ENCODE assay signal across 19 cellular contexts in the genomic region with DNA sequence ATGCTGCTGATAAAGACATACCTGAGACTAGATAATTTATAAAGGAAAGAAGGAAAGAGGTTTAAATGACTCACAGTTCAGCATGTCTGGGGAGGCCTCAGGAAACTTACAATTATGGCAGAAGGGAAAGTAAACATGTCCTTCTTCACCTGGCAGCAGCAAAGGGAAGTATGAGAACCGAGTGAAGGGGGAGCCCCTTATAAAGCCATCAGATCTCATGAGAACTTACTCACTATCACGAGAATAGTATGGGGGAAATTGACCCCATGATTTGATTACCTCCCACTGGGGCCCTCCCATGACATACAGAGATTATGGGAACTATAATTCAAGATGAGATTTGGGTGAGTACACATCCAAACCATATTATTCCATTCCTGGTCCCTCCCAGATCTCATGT.
DNase-seq lines count a peak whose midpoint lies in the region; ATAC-seq and TF ChIP-seq lines count a peak whose summit lies in the region.
"Had no signal": no experiment of that assay in that cellular context is flagged by ENCODE, and none has a peak within 500 bp of the region (broad histone marks: within the 10 kb centered on the region; RNA-seq: fewer than 3 reads in every experiment).

No MANE protein-coding gene starts in this region.

- peak overlapping the region; percentile 94 for H3K27ac ChIP-seq in Karpas-422 (ENCODE audit: low read length)
- peak overlapping the region; percentile 35 for H3K27ac ChIP-seq in OCI-LY3 (ENCODE audit: low read length)
- no peak overlapping the region for H3K27ac ChIP-seq in spleen
- H3K27ac ChIP-seq: BLaER1 treated with 17β-estradiol and CSF1 and Interleukin-3, amounts not matched to agents 10 nM and 100 nM; C4-2B had no signal

- H3K4me2 ChIP-seq in Karpas-422 (ENCODE audit: low read depth, low read length, poor library complexity, severe bottlenecking) = no peak overlapping the region
- no peak overlapping the region for H3K4me2 ChIP-seq in OCI-LY3 (ENCODE audit: low read length)
- H3K4me2 ChIP-seq: BLaER1 treated with 17β-estradiol and CSF1 and Interleukin-3, amounts not matched to agents 10 nM and 100 nM had no signal

- H3K9me3 ChIP-seq in Karpas-422 (ENCODE audit: low read length) (peaks cover 5% of the 10 kb centered on the region; the same call in 1 of the 2 replicates), OCI-LY3 (ENCODE audit: insufficient read depth, low read length) (peaks cover 43% of the 10 kb centered on the region; the same call in 1 of the 2 replicates), spleen (peaks cover 0 to 13% (median 8%) of the 10 kb centered on the region in 8 donors)

- TF ChIP-seq CTCF in OCI-LY3 (IDR thresholded peaks at IDR 0.05; ENCODE audit: low read depth, low read length) (no peak), epithelial cell of esophagus (IDR thresholded peaks at IDR 0.05; ENCODE audit: insufficient read depth, low read depth, low read length, missing control alignments) (no peak), spleen (IDR thresholded peaks at IDR 0.05 in 8 of 11, conservative IDR thresholded peaks at IDR 0.05 in 3 of 11) (no peak)

- H2AFZ ChIP-seq in Karpas-422 (ENCODE audit: low read length) (no peak overlapping the region), OCI-LY3 (ENCODE audit: low read depth, low read length) (no peak overlapping the region)

- DNase-seq in Karpas-422 (no peak), epithelial cell of esophagus (ENCODE audit: low read depth) (peak; percentile 3), T1000 (lab: John Stamatoyannopoulos, UW) (no peak), superior temporal gyrus (ENCODE audit: extremely low spot score) (no peak), ACHN (no peak), spleen (no peak)
- DNase-seq: 8988T; AML-193; Caco-2; Calu3; CD4-positive, alpha-beta T cell; CD8-positive, alpha-beta T cell; DMS79 treated with DMSO at 0.1 percent for 48 hours; GF-D8 had no signal

- H3K4me1 ChIP-seq in Karpas-422 (ENCODE audit: low read length) (peaks cover 79% of the 10 kb centered on the region), OCI-LY3 (ENCODE audit: low read length) (peaks cover 64% of the 10 kb centered on the region), spleen (peaks cover 0 to 14% (median 7%) of the 10 kb centered on the region in 6 donors)
- H3K4me1 ChIP-seq: Caco-2 had no signal

- no peak for TF ChIP-seq POLR2A in spleen (IDR thresholded peaks at IDR 0.05)

- H3K36me3 ChIP-seq in Karpas-422 (ENCODE audit: insufficient read depth, low read length) = no peaks in the 10 kb centered on the region
- H3K36me3 ChIP-seq in OCI-LY3 (replicated peaks; ENCODE audit: low read depth, low read length) = peaks cover 55% of the 10 kb centered on the region
- H3K36me3 ChIP-seq in spleen = no peaks in the 10 kb centered on the region

- no peaks in the 10 kb centered on the region for H3K36me3 Mint-ChIP-seq in activated T-helper 17 cell treated with anti-CD3 and anti-CD28 coated beads, Interleukin-2, amount 50 U/mL, for 72 hours (ENCODE audit: low read depth)
- H3K36me3 Mint-ChIP-seq: CD8-positive, alpha-beta T cell had no signal

- no peak overlapping the region for H3K4me3 Mint-ChIP-seq in activated T-helper 17 cell treated with anti-CD3 and anti-CD28 coated beads, Interleukin-2, amount 50 U/mL, for 72 hours
- H3K4me3 Mint-ChIP-seq: B cell; CD4-positive, alpha-beta T cell; CD8-positive, alpha-beta T cell had no signal

- intact Hi-C loops in spleen (cut with DNase I; ENCODE audit: low total_unique reads) = no loop called here

- no peak overlapping the region for H3K4me3 ChIP-seq in Karpas-422 (ENCODE audit: low read length)
- no peak overlapping the region for H3K4me3 ChIP-seq in OCI-LY3 (ENCODE audit: low read length)
- no peak overlapping the region for H3K4me3 ChIP-seq in epithelial cell of esophagus (ENCODE audit: low read length)
- H3K4me3 ChIP-seq in spleen = no peak overlapping the region
- H3K4me3 ChIP-seq: BLaER1 treated with 17β-estradiol and CSF1 and Interleukin-3, amounts not matched to agents 10 nM and 100 nM had no signal

- WGBS in spleen, 5 donors = 46 to 53% (median 52%) methylated on average over 2 of the region's 2 CpGs

- ATAC-seq in activated T-helper 17 cell treated with anti-CD3 and anti-CD28 coated beads, Interleukin-2, amount 50 U/mL, for 72 hours (replicated peaks) = peak; percentile 54
- ATAC-seq: CD8-positive, alpha-beta T cell had no signal

- no peaks in the 10 kb centered on the region for H3K9me2 ChIP-seq in Karpas-422 (replicated peaks; ENCODE audit: insufficient read depth, low read length)

- peaks cover 6% of the 10 kb centered on the region for H3K4me1 Mint-ChIP-seq in activated T-helper 17 cell treated with anti-CD3 and anti-CD28 coated beads, Interleukin-2, amount 50 U/mL, for 72 hours

- H3K79me2 ChIP-seq in Karpas-422 (ENCODE audit: low read length) (no peaks in the 10 kb centered on the region), OCI-LY3 (ENCODE audit: low read length) (no peaks in the 10 kb centered on the region)

- in situ Hi-C loops in ACHN (cut with HindIII; ENCODE audit: low pct_ligation_motif_present, low pct_unique_long_range_greater_than_20kb, low sequenced_read_pairs) = no loop called here

- H4K20me1 ChIP-seq in Karpas-422 (ENCODE audit: insufficient read depth, low read depth, low read length) (no peaks in the 10 kb centered on the region), OCI-LY3 (ENCODE audit: insufficient read depth, low read length) (no peaks in the 10 kb centered on the region)
- H4K20me1 ChIP-seq: BLaER1 treated with 17β-estradiol and CSF1 and Interleukin-3, amounts not matched to agents 10 nM and 100 nM had no signal

- H3K27me3 Mint-ChIP-seq in activated T-helper 17 cell treated with anti-CD3 and anti-CD28 coated beads, Interleukin-2, amount 50 U/mL, for 72 hours = peaks cover 7% of the 10 kb centered on the region
- H3K27me3 Mint-ChIP-seq: B cell; CD4-positive, alpha-beta T cell had no signal

- H3K27me3 ChIP-seq in Karpas-422 (ENCODE audit: low read length) = no peaks in the 10 kb centered on the region
- H3K27me3 ChIP-seq in OCI-LY3 (ENCODE audit: low read depth, low read length) = no peaks in the 10 kb centered on the region
- no peaks in the 10 kb centered on the region for H3K27me3 ChIP-seq in spleen (replicated peaks in 1 of 7)
- H3K27me3 ChIP-seq: BLaER1 treated with 17β-estradiol and CSF1 and Interleukin-3, amounts not matched to agents 10 nM and 100 nM had no signal

- H3K9me3 Mint-ChIP-seq in activated T-helper 17 cell treated with anti-CD3 and anti-CD28 coated beads, Interleukin-2, amount 50 U/mL, for 72 hours = peaks cover 3% of the 10 kb centered on the region
- H3K9me3 Mint-ChIP-seq: CD8-positive, alpha-beta T cell had no signal

- H3K9ac ChIP-seq in Karpas-422 (ENCODE audit: low read length) (no peak overlapping the region), OCI-LY3 (ENCODE audit: low read length) (no peak overlapping the region)
- H3K9ac ChIP-seq: BLaER1 treated with 17β-estradiol and CSF1 and Interleukin-3, amounts not matched to agents 10 nM and 100 nM had no signal

- H3K27ac Mint-ChIP-seq in activated T-helper 17 cell treated with anti-CD3 and anti-CD28 coated beads, Interleukin-2, amount 50 U/mL, for 72 hours = no peak overlapping the region
- H3K27ac Mint-ChIP-seq: B cell; CD4-positive, alpha-beta T cell; CD8-positive, alpha-beta T cell had no signal

Comparison
In these comparisons a context has a peak if more than half of its experiments do, and no peak if none do; other contexts are left out.
1. H3K27ac ChIP-seq: peak in Karpas-422 (single experiment) and OCI-LY3 (single experiment); none in spleen (0 of 8).